In genomic region chr11:72007587-72007986, GRCh38 we compare ENCODE assay signal across 20 cellular contexts. TPM values are rescaled to one million over a fixed set of nuclear protein-coding genes. Genes with fewer than 3 reads are reported as not detected.
DNase-seq lines count a peak whose midpoint lies in the region; ATAC-seq, FAIRE-seq and TF ChIP-seq lines count a peak whose summit lies in the region.
"Had no signal": no experiment of that assay in that cellular context is flagged by ENCODE, and none has a peak within 500 bp of the region (broad histone marks: within the 10 kb centered on the region; RNA-seq: fewer than 3 reads in every experiment).

No MANE protein-coding gene starts in this region.

- DNase-seq in activated CD8-positive, alpha-beta T cell treated with anti-CD3 and anti-CD28 coated beads, Interleukin-2, amount 10 ng/mL, durations not matched to agents 7 days and 5 days = no peak
- no peak for DNase-seq in activated CD8-positive, alpha-beta T cell treated with anti-CD3 and anti-CD28 coated beads for 36 hours
- DNase-seq in HFFc6 (no peak), astrocyte (ENCODE audit: low read depth) (no peak), neural crest cell (ENCODE audit: low read depth, low spot score) (no peak), dermis blood vessel endothelial cell (no peak), nucleus accumbens (lab: John Stamatoyannopoulos, UW) (no peak)
- DNase-seq: activated CD4-positive, alpha-beta T cell treated with anti-CD3 and anti-CD28 coated beads for 1 hour; anterior cingulate cortex; BE2C; islet precursor cell; NCI-H1048; NCI-H187 treated with DMSO at 0.1 percent for 48 hours; NCI-H748 treated with DMSO at 0.1 percent for 48 hours; occipital lobe; stimulated activated CD4-positive, alpha-beta T cell treated with anti-CD3 and anti-CD28 coated beads, Interleukin-4, amount 100 ng/mL, for 1 hour; upper lobe of right lung had no signal

- H4K20me1 ChIP-seq in astrocyte (ENCODE audit: insufficient read depth, low read length) = peaks cover 92% of the 10 kb centered on the region

- H3K4me1 Mint-ChIP-seq in activated CD8-positive, alpha-beta T cell treated with anti-CD3 and anti-CD28 coated beads, Interleukin-2, amount 10 ng/mL, durations not matched to agents 7 days and 5 days (ENCODE audit: low read depth) = no peaks in the 10 kb centered on the region
- no peaks in the 10 kb centered on the region for H3K4me1 Mint-ChIP-seq in activated CD8-positive, alpha-beta T cell treated with anti-CD3 and anti-CD28 coated beads for 36 hours (ENCODE audit: low read depth)
- H3K4me1 Mint-ChIP-seq in HFFc6 (ENCODE audit: low read depth) (no peaks in the 10 kb centered on the region), astrocyte (ENCODE audit: low read depth, unreplicated experiment) (no peaks in the 10 kb centered on the region), neural crest cell (no peaks in the 10 kb centered on the region)

- peaks cover 66% of the 10 kb centered on the region for H3K36me3 Mint-ChIP-seq in activated CD8-positive, alpha-beta T cell treated with anti-CD3 and anti-CD28 coated beads, Interleukin-2, amount 10 ng/mL, durations not matched to agents 7 days and 5 days (ENCODE audit: low read depth)
- peaks cover 38% of the 10 kb centered on the region for H3K36me3 Mint-ChIP-seq in activated CD8-positive, alpha-beta T cell treated with anti-CD3 and anti-CD28 coated beads for 36 hours (ENCODE audit: low read depth)
- H3K36me3 Mint-ChIP-seq in HFFc6 (ENCODE audit: low read depth) (peaks cover 29% of the 10 kb centered on the region; the same call in 1 of the 2 replicates), astrocyte (ENCODE audit: low read depth, unreplicated experiment) (peaks cover 40% of the 10 kb centered on the region), neural crest cell (ENCODE audit: low read depth) (peaks cover 21% of the 10 kb centered on the region)

- intact Hi-C loops in activated CD8-positive, alpha-beta T cell treated with anti-CD3 and anti-CD28 coated beads for 36 hours (cut with micrococcal nuclease) = no loop called here

- H3K4me3 Mint-ChIP-seq in activated CD8-positive, alpha-beta T cell treated with anti-CD3 and anti-CD28 coated beads, Interleukin-2, amount 10 ng/mL, durations not matched to agents 7 days and 5 days = no peak overlapping the region
- no peak overlapping the region for H3K4me3 Mint-ChIP-seq in activated CD8-positive, alpha-beta T cell treated with anti-CD3 and anti-CD28 coated beads for 36 hours
- no peak overlapping the region for H3K4me3 Mint-ChIP-seq in HFFc6
- no peak overlapping the region for H3K4me3 Mint-ChIP-seq in astrocyte (ENCODE audit: unreplicated experiment)
- H3K4me3 Mint-ChIP-seq in neural crest cell = peak overlapping the region; percentile 69

- no peaks in the 10 kb centered on the region for H3K9me3 ChIP-seq in astrocyte (ENCODE audit: insufficient read depth, low read depth, low read length)
- H3K9me3 ChIP-seq: A549, BE2C, upper lobe of right lung had no signal

- no peak overlapping the region for H3K4me2 ChIP-seq in astrocyte (ENCODE audit: low read length)
- H3K4me2 ChIP-seq: A549, smooth muscle cell had no signal

- ATAC-seq in activated CD8-positive, alpha-beta T cell treated with anti-CD3 and anti-CD28 coated beads, Interleukin-2, amount 10 ng/mL, durations not matched to agents 7 days and 5 days = no peak
- ATAC-seq in activated CD8-positive, alpha-beta T cell treated with anti-CD3 and anti-CD28 coated beads for 36 hours = no peak
- ATAC-seq in GM21381 (IDR thresholded peaks at IDR 0.05; ENCODE audit: unreplicated experiment) = no peak
- ATAC-seq: A549, upper lobe of right lung had no signal

- no peak overlapping the region for H3K4me3 ChIP-seq in astrocyte (ENCODE audit: insufficient read depth, low read depth, low read length)
- H3K4me3 ChIP-seq: A549, smooth muscle cell, upper lobe of right lung had no signal

- H3K36me3 ChIP-seq in astrocyte (ENCODE audit: insufficient read depth, low read length) = peaks cover 75% of the 10 kb centered on the region

- no peak for TF ChIP-seq CTCF in activated CD8-positive, alpha-beta T cell treated with anti-CD3 and anti-CD28 coated beads for 36 hours (IDR thresholded peaks at IDR 0.05)
- TF ChIP-seq CTCF in HFFc6 (IDR thresholded peaks at IDR 0.05) (no peak), astrocyte (IDR thresholded peaks at IDR 0.05; ENCODE audit: insufficient read depth, low read depth, low read length) (no peak), neural crest cell (conservative IDR thresholded peaks at IDR 0.05) (no peak)

- no peaks in the 10 kb centered on the region for H3K27me3 Mint-ChIP-seq in activated CD8-positive, alpha-beta T cell treated with anti-CD3 and anti-CD28 coated beads, Interleukin-2, amount 10 ng/mL, durations not matched to agents 7 days and 5 days (ENCODE audit: low read depth)
- H3K27me3 Mint-ChIP-seq in activated CD8-positive, alpha-beta T cell treated with anti-CD3 and anti-CD28 coated beads for 36 hours = no peaks in the 10 kb centered on the region
- H3K27me3 Mint-ChIP-seq in HFFc6 (ENCODE audit: insufficient read depth) (peaks cover 34% of the 10 kb centered on the region), astrocyte (ENCODE audit: low read depth, unreplicated experiment) (no peaks in the 10 kb centered on the region), neural crest cell (ENCODE audit: low read depth) (peaks cover 6% of the 10 kb centered on the region)

- peaks cover 23% of the 10 kb centered on the region for H3K79me2 ChIP-seq in astrocyte (ENCODE audit: insufficient read depth, low read length)

- H3K27me3 ChIP-seq in astrocyte (ENCODE audit: insufficient read depth, low read length) = no peaks in the 10 kb centered on the region
- H3K27me3 ChIP-seq: BE2C, upper lobe of right lung had no signal

- H3K27ac Mint-ChIP-seq in activated CD8-positive, alpha-beta T cell treated with anti-CD3 and anti-CD28 coated beads, Interleukin-2, amount 10 ng/mL, durations not matched to agents 7 days and 5 days = peak overlapping the region; percentile 41
- no peak overlapping the region for H3K27ac Mint-ChIP-seq in activated CD8-positive, alpha-beta T cell treated with anti-CD3 and anti-CD28 coated beads for 36 hours
- H3K27ac Mint-ChIP-seq in HFFc6 = peak overlapping the region; percentile 66
- H3K27ac Mint-ChIP-seq in astrocyte (ENCODE audit: unreplicated experiment) = peak overlapping the region; percentile 88
- peak overlapping the region; percentile 45 for H3K27ac Mint-ChIP-seq in neural crest cell (ENCODE audit: unreplicated experiment)

- no peak overlapping the region for H2AFZ ChIP-seq in astrocyte (ENCODE audit: low read depth, low read length)

- H3K9me3 Mint-ChIP-seq in activated CD8-positive, alpha-beta T cell treated with anti-CD3 and anti-CD28 coated beads, Interleukin-2, amount 10 ng/mL, durations not matched to agents 7 days and 5 days (ENCODE audit: insufficient read depth) = no peaks in the 10 kb centered on the region
- no peaks in the 10 kb centered on the region for H3K9me3 Mint-ChIP-seq in activated CD8-positive, alpha-beta T cell treated with anti-CD3 and anti-CD28 coated beads for 36 hours
- H3K9me3 Mint-ChIP-seq in HFFc6 (no peaks in the 10 kb centered on the region), astrocyte (ENCODE audit: unreplicated experiment) (no peaks in the 10 kb centered on the region), neural crest cell (no peaks in the 10 kb centered on the region)

- FAIRE-seq in astrocyte (lab: Jason Lieb, UNC) = no peak
- FAIRE-seq: A549 had no signal

- no peaks in the 10 kb centered on the region for H3K4me1 ChIP-seq in astrocyte (ENCODE audit: insufficient read depth, low read length)
- H3K4me1 ChIP-seq: BE2C, upper lobe of right lung had no signal

- POLR2A ChIA-PET in activated CD8-positive, alpha-beta T cell treated with anti-CD3 and anti-CD28 coated beads, Interleukin-2, amount 10 ng/mL, durations not matched to agents 7 days and 5 days (lab: Charles Lee) = interaction anchor here (0.7 to 2.1 kb wide), 2 partner anchors 8 to 13 kb away, joined by 4 to 7 read pairs; no protein-coding TSS in a partner anchor
- POLR2A ChIA-PET in activated CD8-positive, alpha-beta T cell treated with anti-CD3 and anti-CD28 coated beads for 36 hours (lab: Charles Lee) = interaction anchor here (0.8 kb wide), 1 partner anchor 100 kb away, joined by 3 read pairs; no protein-coding TSS in a partner anchor

- no peak overlapping the region for H3K9ac ChIP-seq in astrocyte (ENCODE audit: low read length)

- CTCF ChIA-PET in activated CD8-positive, alpha-beta T cell treated with anti-CD3 and anti-CD28 coated beads, Interleukin-2, amount 10 ng/mL, durations not matched to agents 7 days and 5 days (lab: Charles Lee) = interaction anchor here (0.6 to 1.3 kb wide), 3 partner anchors 31 to 77 kb away, joined by 3 to 4 read pairs (median 4); no protein-coding TSS in a partner anchor
- CTCF ChIA-PET in activated CD8-positive, alpha-beta T cell treated with anti-CD3 and anti-CD28 coated beads for 36 hours (lab: Charles Lee) = interaction anchor here (0.9 to 3.6 kb wide), 2 partner anchors 18 to 84 kb away, joined by 3 to 22 read pairs; no protein-coding TSS in a partner anchor

- H3K27ac ChIP-seq in astrocyte (ENCODE audit: low read depth, low read length) = no peak overlapping the region
- H3K27ac ChIP-seq: A549, upper lobe of right lung had no signal

RNA-seq across cellular contexts. Expression of gene IL18BP, which starts 8.9 kb away (rescaled TPM):
- total RNA-seq in activated CD8-positive, alpha-beta T cell treated with anti-CD3 and anti-CD28 coated beads, Interleukin-2, amount 10 ng/mL, durations not matched to agents 7 days and 5 days = 10 to 100 TPM; 15.9 to 16.2 TPM
- total RNA-seq in activated CD8-positive, alpha-beta T cell treated with anti-CD3 and anti-CD28 coated beads for 36 hours = 1 to 10 TPM; 7.8 to 8.2 TPM
- total RNA-seq in HFFc6 (2021; fragmentation: NEBNext Ultra II Directional; extraction: Animal tissue kit (Norgen Biotek cat#: 25700)) = 1 to 10 TPM; 1.5 to 2.3 (median 1.8) TPM
- total RNA-seq in astrocyte (14.1 and 15.2 TPM in 2 replicates), neural crest cell (10.7 and 10.8 TPM in 2 replicates), dermis blood vessel endothelial cell (2.2 and 4.6 TPM in 2 replicates)
